In the genomic region with DNA sequence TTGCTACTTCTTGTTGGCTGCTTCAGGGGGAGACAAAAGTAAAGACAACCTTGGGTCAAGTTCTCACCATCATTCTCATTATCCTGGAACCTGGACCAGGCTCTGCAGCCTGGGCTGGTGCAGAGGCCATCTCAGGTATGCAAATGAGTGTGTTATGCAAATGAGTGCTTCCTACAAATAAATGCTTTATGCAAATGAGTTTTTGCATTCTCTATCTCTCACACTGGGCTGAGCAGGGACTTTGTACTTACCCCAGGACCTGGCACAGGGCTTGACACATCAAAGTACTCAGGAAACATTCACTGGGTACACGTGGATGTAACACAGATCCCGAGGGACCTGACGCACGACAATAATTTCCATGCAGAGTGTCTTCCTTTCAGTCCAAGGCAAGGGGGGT, we compare ENCODE assay signal across 17 cellular contexts.
"Had no signal": no experiment of that assay in that cellular context is flagged by ENCODE, and none has a peak within 500 bp of the region (broad histone marks: within the 10 kb centered on the region; RNA-seq: fewer than 3 reads in every experiment).

No MANE protein-coding gene starts in this region.

- H3K36me3 ChIP-seq: ovary, sigmoid colon, upper lobe of left lung had no signal

- H3K27ac ChIP-seq: epithelial cell of prostate, ovary, upper lobe of left lung had no signal

- H3K4me1 ChIP-seq: upper lobe of left lung had no signal

- H3K36me3 Mint-ChIP-seq: mesothelial cell of epicardium had no signal

- H3K9me3 ChIP-seq: ovary, sigmoid colon, upper lobe of left lung had no signal

- H3K4me3 ChIP-seq: ovary, sigmoid colon, upper lobe of left lung had no signal

- H3K27me3 ChIP-seq: ovary, sigmoid colon, upper lobe of left lung had no signal

- H3K27me3 Mint-ChIP-seq: stimulated activated naive CD8-positive, alpha-beta T cell treated with anti-CD3 and anti-CD28 coated beads, Interleukin-15, amount 100 ng/mL, for 72 hours had no signal

- H3K27ac Mint-ChIP-seq: dendritic cell treated with granulocyte-macrophage colony-stimulating factor and Interleukin-4, amounts not matched to agents 40 ng/mL and 50 ng/mL, for 4 days; effector memory CD8-positive, alpha-beta T cell; mesothelial cell of epicardium; stimulated activated naive CD8-positive, alpha-beta T cell treated with anti-CD3 and anti-CD28 coated beads, Interleukin-15, amount 100 ng/mL, for 72 hours had no signal

- H3K4me3 Mint-ChIP-seq: dendritic cell treated with granulocyte-macrophage colony-stimulating factor and Interleukin-4, amounts not matched to agents 40 ng/mL and 50 ng/mL, for 4 days; effector memory CD8-positive, alpha-beta T cell; mesothelial cell of epicardium had no signal

- ATAC-seq: effector memory CD8-positive, alpha-beta T cell; stimulated activated naive CD8-positive, alpha-beta T cell treated with anti-CD3 and anti-CD28 coated beads, Interleukin-15, amount 100 ng/mL, for 72 hours had no signal

- H3K9me3 Mint-ChIP-seq: dendritic cell treated with granulocyte-macrophage colony-stimulating factor and Interleukin-4, amounts not matched to agents 40 ng/mL and 50 ng/mL, for 4 days; effector memory CD8-positive, alpha-beta T cell; mesothelial cell of epicardium; stimulated activated naive CD8-positive, alpha-beta T cell treated with anti-CD3 and anti-CD28 coated beads, Interleukin-15, amount 100 ng/mL, for 72 hours had no signal

- DNase-seq: activated CD4-positive, alpha-beta T cell treated with anti-CD3 and anti-CD28 coated beads, Interleukin-2, amount 50 U/mL, for 4 hours; activated CD4-positive, CD25-positive, alpha-beta regulatory T cell treated with anti-CD3 and anti-CD28 coated beads, Interleukin-2, amount 50 U/mL, for 72 hours; activated naive CD4-positive, alpha-beta T cell; activated T-cell treated with anti-CD3 and anti-CD28 coated beads for 4 hours; anterior cingulate cortex; effector memory CD8-positive, alpha-beta T cell; head of caudate nucleus; ovary; sigmoid colon; stimulated activated CD4-positive, alpha-beta T cell treated with anti-CD3 and anti-CD28 coated beads, Interleukin-1b, Interleukin-23, amount 100 ng/mL, for 48 hours; stimulated activated naive CD8-positive, alpha-beta T cell treated with anti-CD3 and anti-CD28 coated beads, Interleukin-15, amount 100 ng/mL, for 72 hours; upper lobe of left lung had no signal

- FAIRE-seq: bronchial epithelial cell, frontal cortex had no signal
